In the genomic region with DNA sequence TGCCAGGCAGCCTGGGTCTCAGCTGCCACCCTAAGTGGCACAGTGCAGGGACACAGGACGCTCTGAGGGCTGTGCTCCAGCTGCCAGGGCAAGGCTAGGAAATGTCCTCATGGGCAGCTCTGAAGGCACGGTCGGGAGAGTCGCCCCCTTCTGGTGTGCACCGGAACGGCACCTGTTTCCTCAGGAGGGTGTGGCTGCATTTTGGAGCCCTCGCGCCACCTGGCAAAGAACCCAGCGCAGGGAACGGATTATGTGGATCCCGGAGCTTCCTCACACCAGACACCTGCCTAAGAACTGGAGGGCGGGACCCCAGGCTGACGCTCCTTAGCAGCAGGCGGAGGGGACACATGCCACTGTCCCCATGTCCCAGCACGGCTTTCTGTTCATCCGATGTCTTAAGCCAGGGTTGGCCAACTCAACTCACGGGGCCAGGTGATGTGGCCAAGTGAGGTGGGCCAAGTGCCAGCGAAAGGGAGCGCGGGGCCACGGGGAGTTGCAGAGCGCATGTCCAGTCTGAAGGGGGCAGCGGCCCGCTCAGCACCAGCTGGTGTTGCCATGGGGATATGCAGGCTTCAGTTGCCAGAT, we compare ENCODE assay signal across 8 cellular contexts. TPM values are rescaled to one million over a fixed set of nuclear protein-coding genes. Genes with fewer than 3 reads are reported as not detected.
A peak's percentile ranks its signal among the peaks of the same experiment; 100 is the strongest.
DNase-seq lines count a peak whose midpoint lies in the region; ATAC-seq and TF ChIP-seq lines count a peak whose summit lies in the region.

No MANE protein-coding gene starts in this region.

- no peaks in the 10 kb centered on the region for H3K9me3 Mint-ChIP-seq in activated T-cell treated with anti-CD3 and anti-CD28 coated beads, Interleukin-2, amount 50 U/mL, for 72 hours

- TF ChIP-seq CTCF in BE2C (IDR thresholded peaks at IDR 0.05; ENCODE audit: low read depth, low read length): peak; percentile 49

- H3K4me3 ChIP-seq in BE2C (ENCODE audit: low read depth, low read length): no peak overlapping the region

- no peaks in the 10 kb centered on the region for H3K36me3 ChIP-seq in BE2C

- no peak overlapping the region for H3K27ac Mint-ChIP-seq in activated T-cell treated with anti-CD3 and anti-CD28 coated beads, Interleukin-2, amount 50 U/mL, for 72 hours

- H3K4me3 Mint-ChIP-seq in activated T-cell treated with anti-CD3 and anti-CD28 coated beads, Interleukin-2, amount 50 U/mL, for 72 hours: no peak overlapping the region

- H3K4me1 Mint-ChIP-seq in activated T-cell treated with anti-CD3 and anti-CD28 coated beads, Interleukin-2, amount 50 U/mL, for 72 hours (ENCODE audit: low read depth): peaks cover 6% of the 10 kb centered on the region

- no peak for DNase-seq in BE2C
- DNase-seq in HEK293T (ENCODE audit: extremely low spot score): peak; percentile 56
- DNase-seq in activated T-cell treated with anti-CD3 and anti-CD28 coated beads, Interleukin-2, amount 50 U/mL, for 72 hours: peak; percentile 31 to 41
- DNase-seq in midbrain (lab: John Stamatoyannopoulos, UW): peak; percentile 15
- no peak for DNase-seq in GOT3 (lab: John Stamatoyannopoulos, UW)
- no peak for DNase-seq in T1000 (lab: John Stamatoyannopoulos, UW)

- ATAC-seq in activated T-cell treated with anti-CD3 and anti-CD28 coated beads, Interleukin-2, amount 50 U/mL, for 72 hours (replicated peaks in 1 of 2): no peak
- ATAC-seq in HG03095 (IDR thresholded peaks at IDR 0.05; ENCODE audit: unreplicated experiment) (no peak), HG02840 (IDR thresholded peaks at IDR 0.05; ENCODE audit: low FRiP score, unreplicated experiment) (no peak)

- H3K9me3 ChIP-seq in BE2C: no peaks in the 10 kb centered on the region

- H3K27me3 Mint-ChIP-seq in activated T-cell treated with anti-CD3 and anti-CD28 coated beads, Interleukin-2, amount 50 U/mL, for 72 hours (ENCODE audit: low read depth): peaks cover 26% of the 10 kb centered on the region

- H3K27me3 ChIP-seq in BE2C: no peaks in the 10 kb centered on the region

- POLR2A ChIA-PET in HEK293T (lab: Yijun Ruan, JAX): no interaction called here

- H3K36me3 Mint-ChIP-seq in activated T-cell treated with anti-CD3 and anti-CD28 coated beads, Interleukin-2, amount 50 U/mL, for 72 hours (ENCODE audit: insufficient read depth in 2 of 2): no peaks in the 10 kb centered on the region

- peaks cover 53% of the 10 kb centered on the region for H3K4me1 ChIP-seq in BE2C

- CTCF ChIA-PET in HEK293T (lab: Yijun Ruan, JAX): interaction anchor here (0.6 to 7.6 kb wide), 12 partner anchors 9 to 116 kb away, joined by 3 to 130 read pairs (median 4); no protein-coding TSS in a partner anchor

TF ChIP-seq in HEK293T, 16 proteins besides CTCF, POLR2A, EP300 and RAD21:
- no peak for TF ChIP-seq FOXA1 (IDR thresholded peaks at IDR 0.05)
- TF ChIP-seq, protein P1, sequence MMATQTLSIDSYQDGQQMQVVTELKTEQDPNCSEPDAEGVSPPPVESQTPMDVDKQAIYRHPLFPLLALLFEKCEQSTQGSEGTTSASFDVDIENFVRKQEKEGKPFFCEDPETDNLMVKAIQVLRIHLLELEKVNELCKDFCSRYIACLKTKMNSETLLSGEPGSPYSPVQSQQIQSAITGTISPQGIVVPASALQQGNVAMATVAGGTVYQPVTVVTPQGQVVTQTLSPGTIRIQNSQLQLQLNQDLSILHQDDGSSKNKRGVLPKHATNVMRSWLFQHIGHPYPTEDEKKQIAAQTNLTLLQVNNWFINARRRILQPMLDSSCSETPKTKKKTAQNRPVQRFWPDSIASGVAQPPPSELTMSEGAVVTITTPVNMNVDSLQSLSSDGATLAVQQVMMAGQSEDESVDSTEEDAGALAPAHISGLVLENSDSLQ (IDR thresholded peaks at IDR 0.05): no peak
- TF ChIP-seq LEF1 (IDR thresholded peaks at IDR 0.05; ENCODE audit: borderline replicate concordance): no peak
- TF ChIP-seq NFRKB (IDR thresholded peaks at IDR 0.05): no peak
- no peak for TF ChIP-seq ZNF384 (IDR thresholded peaks at IDR 0.05)
- no peak for TF ChIP-seq ELF4 (IDR thresholded peaks at IDR 0.05)
- TF ChIP-seq BHLHE40 (IDR thresholded peaks at IDR 0.05; ENCODE audit: borderline replicate concordance): no peak
- no peak for TF ChIP-seq FOXK2 (IDR thresholded peaks at IDR 0.05)
- TF ChIP-seq CTBP1 (IDR thresholded peaks at IDR 0.05; ENCODE audit: borderline replicate concordance): no peak
- TF ChIP-seq FOXM1 (IDR thresholded peaks at IDR 0.05; ENCODE audit: borderline replicate concordance): no peak
- no peak for TF ChIP-seq L3MBTL2 (conservative IDR thresholded peaks at IDR 0.05)
- TF ChIP-seq HDGF (IDR thresholded peaks at IDR 0.05; ENCODE audit: borderline replicate concordance): no peak
- no peak for TF ChIP-seq SP1 (IDR thresholded peaks at IDR 0.05)
- no peak for TF ChIP-seq ARNT (IDR thresholded peaks at IDR 0.05)
- TF ChIP-seq SUZ12 (IDR thresholded peaks at IDR 0.05): no peak

RNA-seq across cellular contexts. Expression of gene SLC22A8, which starts 5.1 kb away (rescaled TPM):
- polyA plus RNA-seq in BE2C (2012; ENCODE audit: insufficient read depth, insufficient read length, low read depth): not detected
- not detected for total RNA-seq in activated T-cell treated with anti-CD3 and anti-CD28 coated beads, Interleukin-2, amount 50 U/mL, for 72 hours

RNA-seq across cellular contexts. Expression of gene SLC22A6, which starts 36.0 kb away (rescaled TPM):
- not detected for polyA plus RNA-seq in BE2C (2012; ENCODE audit: insufficient read depth, insufficient read length, low read depth)
- not detected for total RNA-seq in activated T-cell treated with anti-CD3 and anti-CD28 coated beads, Interleukin-2, amount 50 U/mL, for 72 hours

Comparison
In these comparisons a context has a peak if more than half of its experiments do, and no peak if none do; other contexts are left out.
1. DNase-seq: peak in HEK293T (single experiment), activated T-cell treated with anti-CD3 and anti-CD28 coated beads, Interleukin-2, amount 50 U/mL, for 72 hours (2 of 2) and midbrain (single experiment); none in BE2C (single experiment), GOT3 (single experiment) and T1000 (single experiment).